8 cellular contexts compared by ENCODE assay signal in the genomic region with DNA sequence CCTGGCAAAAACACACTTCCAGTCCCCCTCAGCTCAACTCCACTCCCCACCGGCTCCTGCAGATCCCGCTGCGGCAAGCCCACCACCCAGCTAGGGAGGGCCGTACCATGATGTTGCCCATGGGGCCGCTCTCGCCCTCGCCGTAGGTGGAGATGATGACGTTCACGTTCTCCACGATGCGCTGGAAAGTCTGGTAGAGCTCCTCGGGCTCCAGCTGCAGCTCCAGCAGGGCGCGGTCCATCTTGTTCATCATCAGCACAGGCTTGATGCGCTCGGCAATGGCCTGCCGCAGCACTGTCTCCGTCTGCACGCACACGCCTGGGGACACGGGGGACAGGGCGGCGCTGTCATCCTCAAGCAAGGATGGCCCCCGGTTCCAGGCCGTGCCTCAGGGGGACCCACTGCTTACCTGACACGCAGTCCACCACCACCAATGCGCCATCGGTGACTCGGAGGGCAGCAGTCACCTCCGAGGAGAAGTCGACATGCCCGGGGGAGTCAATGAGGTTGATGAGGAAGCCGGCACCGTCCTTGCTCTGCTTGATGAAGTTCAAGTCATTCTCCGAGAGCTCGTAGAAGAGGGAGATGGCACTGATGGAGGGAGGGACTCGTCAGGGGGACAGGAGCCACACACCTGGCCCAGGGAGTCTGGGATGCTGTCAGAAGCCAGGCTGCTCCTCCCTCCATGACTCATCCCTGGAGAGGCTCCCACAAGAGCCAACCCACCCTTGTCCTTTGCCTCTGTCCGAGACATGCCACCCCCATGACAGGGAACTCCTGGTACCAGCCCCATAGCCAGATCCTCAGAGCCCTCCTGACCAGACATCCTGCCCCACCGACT. TPM values are rescaled to one million over a fixed set of nuclear protein-coding genes. Genes with fewer than 3 reads are reported as not detected.
DNase-seq lines count a peak whose midpoint lies in the region; ATAC-seq and TF ChIP-seq lines count a peak whose summit lies in the region.

No MANE protein-coding gene starts in this region.

- DNase-seq in stimulated activated CD4-positive, alpha-beta T cell treated with anti-CD3 and anti-CD28 coated beads, Interleukin-4, amount 100 ng/mL, for 24 hours, result peak; percentile 28
- no peak for DNase-seq in stimulated activated CD4-positive, alpha-beta T cell treated with anti-CD3 and anti-CD28 coated beads, Interleukin-2, amount 100 ng/mL, for 48 hours
- DNase-seq in immature natural killer cell (peak in 1 of 3 donors; percentile 5), type B pancreatic cell (ENCODE audit: extremely low spot score, unreplicated experiment) (no peak), iPS-NIHi7 (ENCODE audit: extremely low spot score) (no peak), NCI-H2196 treated with DMSO at 0.1 percent for 48 hours (lab: John Stamatoyannopoulos, UW; ENCODE audit: unreplicated experiment) (no peak)

- no peaks in the 10 kb centered on the region for H3K9me3 Mint-ChIP-seq in activated naive CD4-positive, alpha-beta T cell treated with anti-CD3 and anti-CD28 coated beads, Interleukin-2, amount 50 U/mL, for 24 hours
- no peaks in the 10 kb centered on the region for H3K9me3 Mint-ChIP-seq in immature natural killer cell
- H3K9me3 Mint-ChIP-seq in type B pancreatic cell, result no peaks in the 10 kb centered on the region

- ATAC-seq in HG03378 (IDR thresholded peaks at IDR 0.05; ENCODE audit: unreplicated experiment), result no peak

- H3K4me3 Mint-ChIP-seq in activated naive CD4-positive, alpha-beta T cell treated with anti-CD3 and anti-CD28 coated beads, Interleukin-2, amount 50 U/mL, for 24 hours, result peak overlapping the region; percentile 98
- H3K4me3 Mint-ChIP-seq in immature natural killer cell, result peak overlapping the region; percentile 90 to 98 (median 98)
- H3K4me3 Mint-ChIP-seq in type B pancreatic cell, result peak overlapping the region; percentile 96

- H3K27me3 Mint-ChIP-seq in activated naive CD4-positive, alpha-beta T cell treated with anti-CD3 and anti-CD28 coated beads, Interleukin-2, amount 50 U/mL, for 24 hours, result no peaks in the 10 kb centered on the region
- peaks cover 26 to 53% (median 53%) of the 10 kb centered on the region in 3 donors for H3K27me3 Mint-ChIP-seq in immature natural killer cell (ENCODE audit: low read depth in 3 of 3)
- H3K27me3 Mint-ChIP-seq in type B pancreatic cell, result peaks cover 3% of the 10 kb centered on the region

- peaks cover 58% of the 10 kb centered on the region for H3K4me1 Mint-ChIP-seq in activated naive CD4-positive, alpha-beta T cell treated with anti-CD3 and anti-CD28 coated beads, Interleukin-2, amount 50 U/mL, for 24 hours
- H3K4me1 Mint-ChIP-seq in immature natural killer cell, result peaks cover 44 to 54% of the 10 kb centered on the region in 2 donors
- peaks cover 39% of the 10 kb centered on the region for H3K4me1 Mint-ChIP-seq in type B pancreatic cell (ENCODE audit: unreplicated experiment)

- H3K36me3 Mint-ChIP-seq in activated naive CD4-positive, alpha-beta T cell treated with anti-CD3 and anti-CD28 coated beads, Interleukin-2, amount 50 U/mL, for 24 hours, result peaks cover 32% of the 10 kb centered on the region
- H3K36me3 Mint-ChIP-seq in immature natural killer cell (peaks cover 0 to 36% (median 16%) of the 10 kb centered on the region in 3 donors), type B pancreatic cell (peaks cover 30% of the 10 kb centered on the region)

- TF ChIP-seq CTCF in type B pancreatic cell (conservative IDR thresholded peaks at IDR 0.05), result no peak

- H3K27ac Mint-ChIP-seq in activated naive CD4-positive, alpha-beta T cell treated with anti-CD3 and anti-CD28 coated beads, Interleukin-2, amount 50 U/mL, for 24 hours, result peak overlapping the region; percentile 98
- H3K27ac Mint-ChIP-seq in immature natural killer cell, result peak overlapping the region; percentile 54 to 96 (median 84)
- peak overlapping the region; percentile 95 for H3K27ac Mint-ChIP-seq in type B pancreatic cell

RNA-seq across cellular contexts. Expression of a gene that starts 2.3 kb away (rescaled TPM):
- polyA plus RNA-seq in immature natural killer cell, result 100 to 1,000 TPM; 167 to 381 (median 325) TPM
- total RNA-seq in type B pancreatic cell (ENCODE audit: low replicate concordance), result 2,827 and 2,929 TPM in 2 replicates

RNA-seq across cellular contexts. Expression of a gene that starts 12.0 kb away (rescaled TPM):
- polyA plus RNA-seq in immature natural killer cell, result 10 to 100 TPM; 28.3 to 45.3 (median 29.6) TPM
- 83.5 and 93.0 TPM in 2 replicates for total RNA-seq in type B pancreatic cell (ENCODE audit: low replicate concordance)

RNA-seq across cellular contexts. Expression of a gene that starts 24.6 kb away (rescaled TPM):
- polyA plus RNA-seq in immature natural killer cell, result 1 to 10 TPM; 6.1 to 8.5 (median 7.3) TPM
- total RNA-seq in type B pancreatic cell (ENCODE audit: low replicate concordance), result 39.8 and 42.3 TPM in 2 replicates

RNA-seq across cellular contexts. Expression of a gene that starts 50.1 kb away (rescaled TPM):
- polyA plus RNA-seq in immature natural killer cell, result not detected
- 0.65 TPM in 1 of 2 replicates, not detected in the other for total RNA-seq in type B pancreatic cell (ENCODE audit: low replicate concordance)
